In the genomic region with DNA sequence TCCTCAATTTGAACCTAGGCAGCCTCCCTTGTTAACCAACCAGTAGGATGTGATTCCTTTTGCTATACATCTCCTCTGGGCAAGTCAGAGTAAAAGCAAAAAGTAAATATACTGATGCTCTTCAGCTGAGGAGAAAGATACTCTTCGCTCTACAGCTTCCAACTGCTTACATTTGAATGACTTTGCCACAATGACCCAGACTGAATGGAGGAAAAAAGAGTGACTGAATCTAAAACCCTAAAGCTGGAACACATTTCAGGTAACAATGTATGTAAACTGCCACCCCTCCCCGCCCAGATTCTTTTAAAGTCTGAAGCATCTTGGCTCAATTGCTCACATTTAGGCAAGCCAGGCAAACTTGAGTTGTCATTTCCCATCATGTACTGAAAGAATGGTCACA, we compare ENCODE assay signal across 30 cellular contexts.
"Had no signal": no experiment of that assay in that cellular context is flagged by ENCODE, and none has a peak within 500 bp of the region (broad histone marks: within the 10 kb centered on the region; RNA-seq: fewer than 3 reads in every experiment).

No MANE protein-coding gene starts in this region.

- ATAC-seq: activated CD4-positive, CD25-positive, alpha-beta regulatory T cell treated with anti-CD3 and anti-CD28 coated beads, Interleukin-2, amount 50 U/mL, for 24 hours; activated CD8-positive, alpha-beta T cell treated with anti-CD3 and anti-CD28 coated beads, Interleukin-2, amount 10 ng/mL, durations not matched to agents 7 days and 5 days; Panc1; Right ventricle myocardium inferior had no signal

- H3K9me3 Mint-ChIP-seq: activated naive CD4-positive, alpha-beta T cell treated with anti-CD3 and anti-CD28 coated beads, Interleukin-2, amount 50 U/mL, for 24 hours; activated T-helper 1 cell treated with anti-CD3 and anti-CD28 coated beads, Interleukin-12 subunit alpha, Interleukin-12 subunit beta, Interleukin-2, Interleukin-4 antibody, amounts not matched to agents 30 ng/mL and 10 ng/mL and 1 ng/mL, durations not matched to agents 14 hours and 24 hours and 36 hours had no signal

- DNase-seq: activated CD4-positive, alpha-beta T cell treated with anti-CD3 and anti-CD28 coated beads for 4 hours; activated CD8-positive, alpha-beta memory T cell treated with anti-CD3 and anti-CD28 coated beads, Interleukin-2, amount 50 U/mL, for 48 hours; activated CD8-positive, alpha-beta T cell treated with anti-CD3 and anti-CD28 coated beads, Interleukin-2, amount 10 ng/mL, durations not matched to agents 7 days and 5 days; activated effector memory CD4-positive, alpha-beta T cell treated with Interleukin-2 at 50 U/mL for 16 hours; activated naive CD4-positive, alpha-beta T cell; activated T-cell treated with anti-CD3 and anti-CD28 coated beads, Interleukin-2, amount 50 U/mL, for 1 hour; aorta; caudate nucleus; MG63; MV-4-11; NCI-H1092 treated with DMSO at 0.1 percent for 48 hours; NCI-H1417 treated with DMSO at 0.1 percent for 48 hours; NCI-H1694; NCI-H2029; NCI-H2107; NCI-H345; NCI-H510A; NCI-H526 treated with DMSO at 0.1 percent for 48 hours; NCI-H82; OCI-M1; RPMI8226; T-helper 1 cell had no signal

- H3K4me3 Mint-ChIP-seq: activated CD8-positive, alpha-beta T cell treated with anti-CD3 and anti-CD28 coated beads, Interleukin-2, amount 10 ng/mL, durations not matched to agents 7 days and 5 days; activated naive CD4-positive, alpha-beta T cell treated with anti-CD3 and anti-CD28 coated beads, Interleukin-2, amount 50 U/mL, for 24 hours; activated T-helper 1 cell treated with anti-CD3 and anti-CD28 coated beads, Interleukin-12 subunit alpha, Interleukin-12 subunit beta, Interleukin-2, Interleukin-4 antibody, amounts not matched to agents 30 ng/mL and 10 ng/mL and 1 ng/mL, durations not matched to agents 14 hours and 24 hours and 36 hours had no signal

- H3K4me1 ChIP-seq: breast epithelium had no signal

- H3K27ac Mint-ChIP-seq: activated CD8-positive, alpha-beta T cell treated with anti-CD3 and anti-CD28 coated beads, Interleukin-2, amount 10 ng/mL, durations not matched to agents 7 days and 5 days; activated naive CD4-positive, alpha-beta T cell treated with anti-CD3 and anti-CD28 coated beads, Interleukin-2, amount 50 U/mL, for 24 hours; activated T-helper 1 cell treated with anti-CD3 and anti-CD28 coated beads, Interleukin-12 subunit alpha, Interleukin-12 subunit beta, Interleukin-2, Interleukin-4 antibody, amounts not matched to agents 30 ng/mL and 10 ng/mL and 1 ng/mL, durations not matched to agents 14 hours and 24 hours and 36 hours had no signal

- H3K27me3 ChIP-seq: breast epithelium, MG63 had no signal

- H3K4me3 ChIP-seq: breast epithelium, MG63, SK-N-MC had no signal

- H3K27me3 Mint-ChIP-seq: activated naive CD4-positive, alpha-beta T cell treated with anti-CD3 and anti-CD28 coated beads, Interleukin-2, amount 50 U/mL, for 24 hours had no signal

- H3K36me3 ChIP-seq: breast epithelium had no signal

- H3K27ac ChIP-seq: breast epithelium, SK-N-MC, VCaP had no signal

- H3K9me3 ChIP-seq: breast epithelium had no signal
